In genomic region chr17:81511800-81512559, GRCh38 we compare ENCODE assay signal across 8 cellular contexts.
DNase-seq lines count a peak whose midpoint lies in the region; ATAC-seq and TF ChIP-seq lines count a peak whose summit lies in the region.

No MANE protein-coding gene starts in this region.

- H3K4me3 ChIP-seq in fibroblast of pulmonary artery (replicated peaks; ENCODE audit: low read depth, low read length) (peak overlapping the region; percentile 95), parathyroid adenoma (ENCODE audit: low read depth, low read length) (peak overlapping the region; percentile 93)

- H3K4me2 ChIP-seq in parathyroid adenoma (ENCODE audit: low read length) = peak overlapping the region; percentile 93

- H3K4me1 ChIP-seq in parathyroid adenoma = peaks cover 11% of the 10 kb centered on the region

- no peak for TF ChIP-seq CTCF in fibroblast of pulmonary artery (IDR thresholded peaks at IDR 0.05; ENCODE audit: low read length, missing control alignments)
- no peak for TF ChIP-seq CTCF in parathyroid adenoma (IDR thresholded peaks at IDR 0.05)

- ATAC-seq in HG03159 (IDR thresholded peaks at IDR 0.05; ENCODE audit: unreplicated experiment) (peak; percentile 2), HG03460 (IDR thresholded peaks at IDR 0.05; ENCODE audit: unreplicated experiment) (no peak)

- no peaks in the 10 kb centered on the region for H3K36me3 ChIP-seq in parathyroid adenoma (ENCODE audit: control insufficient read depth, insufficient read depth, low read length)

- no peak overlapping the region for H2AFZ ChIP-seq in parathyroid adenoma

- H3K27me3 ChIP-seq in parathyroid adenoma (ENCODE audit: control insufficient read depth, insufficient read depth, low read length) = no peaks in the 10 kb centered on the region

- no peaks in the 10 kb centered on the region for H3K9me3 ChIP-seq in parathyroid adenoma (ENCODE audit: control insufficient read depth, low read length)

- H3K9ac ChIP-seq in parathyroid adenoma = peak overlapping the region; percentile 84

- DNase-seq in COLO668 (lab: John Stamatoyannopoulos, UW; ENCODE audit: unreplicated experiment) = peak; percentile 54
- peak; percentile 44 for DNase-seq in activated CD8-positive, alpha-beta memory T cell treated with anti-CD3 and anti-CD28 coated beads, Interleukin-2, amount 50 U/mL, for 4 hours
- peak; percentile 20 for DNase-seq in fibroblast of pulmonary artery (ENCODE audit: low read depth)
- DNase-seq in NCI-H2227 treated with DMSO at 0.1 percent for 48 hours (lab: John Stamatoyannopoulos, UW) = no peak
- DNase-seq in NCI-H2227 (lab: John Stamatoyannopoulos, UW; ENCODE audit: unreplicated experiment) = no peak

- peak overlapping the region; percentile 90 for H3K27ac ChIP-seq in parathyroid adenoma

- peaks cover 11% of the 10 kb centered on the region for H3K79me2 ChIP-seq in parathyroid adenoma

Comparison
In these comparisons a context has a peak if more than half of its experiments do, and no peak if none do; other contexts are left out.
1. DNase-seq: peak in COLO668 (single experiment), activated CD8-positive, alpha-beta memory T cell treated with anti-CD3 and anti-CD28 coated beads, Interleukin-2, amount 50 U/mL, for 4 hours (single experiment) and fibroblast of pulmonary artery (single experiment); none in NCI-H2227 treated with DMSO at 0.1 percent for 48 hours (single experiment) and NCI-H2227 (single experiment).